ENCODE assay signal across 10 cellular contexts in the genomic region with DNA sequence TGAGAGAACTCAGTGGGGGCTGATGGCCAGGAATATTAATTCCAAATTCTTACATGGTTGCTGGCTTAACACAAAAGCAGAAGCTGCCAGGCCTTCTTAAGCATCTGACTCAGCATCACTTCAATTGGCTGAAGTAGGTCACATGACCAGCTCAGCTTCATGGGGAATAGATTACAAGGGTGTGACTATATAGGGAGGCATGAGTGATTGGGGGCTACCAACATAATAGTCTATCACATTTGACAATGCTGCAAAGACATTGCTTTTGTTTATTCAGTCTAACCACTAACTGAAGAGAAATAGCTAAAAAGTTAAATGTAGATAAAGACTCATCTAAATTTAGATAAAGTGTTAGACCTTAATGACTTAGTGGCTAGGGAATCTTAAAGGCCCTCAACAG.
DNase-seq lines count a peak whose midpoint lies in the region; ATAC-seq and TF ChIP-seq lines count a peak whose summit lies in the region.
"Had no signal": no experiment of that assay in that cellular context is flagged by ENCODE, and none has a peak within 500 bp of the region (broad histone marks: within the 10 kb centered on the region; RNA-seq: fewer than 3 reads in every experiment).

No MANE protein-coding gene starts in this region.

- H3K9me3 Mint-ChIP-seq in H9: no peaks in the 10 kb centered on the region
- peaks cover 0 to 4% (median 0%) of the 10 kb centered on the region in 5 donors for H3K9me3 Mint-ChIP-seq in CD8-positive, alpha-beta memory T cell
- H3K9me3 Mint-ChIP-seq in activated CD4-positive, alpha-beta T cell treated with anti-CD3 and anti-CD28 coated beads for 36 hours (ENCODE audit: low read depth): no peaks in the 10 kb centered on the region
- H3K9me3 Mint-ChIP-seq: central memory CD8-positive, alpha-beta T cell had no signal

- no peak overlapping the region for H3K4ac ChIP-seq in H9 (ENCODE audit: low read depth, low read length)

- TF ChIP-seq CTCF in H9 (conservative IDR thresholded peaks at IDR 0.05) (no peak), fibroblast of the aortic adventitia (IDR thresholded peaks at IDR 0.05; ENCODE audit: insufficient read depth, low read length) (no peak), gastroesophageal sphincter (IDR thresholded peaks at IDR 0.05) (no peak)

- H3K4me3 ChIP-seq in fibroblast of the aortic adventitia (ENCODE audit: low read depth, low read length) (no peak overlapping the region), gastroesophageal sphincter (no peak overlapping the region)
- H3K4me3 ChIP-seq in CD8-positive, alpha-beta memory T cell (ENCODE audit: low read length): no peak overlapping the region

- no peaks in the 10 kb centered on the region for H3K9me3 ChIP-seq in H9 (ENCODE audit: control insufficient read depth, low read depth, low read length)
- H3K9me3 ChIP-seq in gastroesophageal sphincter: peaks cover 0 to 11% (median 0%) of the 10 kb centered on the region in 3 donors
- no peaks in the 10 kb centered on the region for H3K9me3 ChIP-seq in CD8-positive, alpha-beta memory T cell (ENCODE audit: low read length)

- CTCF ChIA-PET in CD8-positive, alpha-beta memory T cell (lab: Charles Lee): no interaction called here
- CTCF ChIA-PET in activated CD4-positive, alpha-beta T cell treated with anti-CD3 and anti-CD28 coated beads for 36 hours (lab: Charles Lee): no interaction called here

- no peak overlapping the region for H3K9ac ChIP-seq in H9 (ENCODE audit: extremely low read depth, insufficient read length, low read length)

- H2BK20ac ChIP-seq in H9 (ENCODE audit: low read depth, low read length, poor library complexity, severe bottlenecking): no peak overlapping the region

- no peak for TF ChIP-seq EP300 in gastroesophageal sphincter (IDR thresholded peaks at IDR 0.05)

- H3K4me1 ChIP-seq in H9 (ENCODE audit: insufficient read depth, low read length): no peaks in the 10 kb centered on the region
- peaks cover 8 to 28% (median 15%) of the 10 kb centered on the region in 3 donors for H3K4me1 ChIP-seq in gastroesophageal sphincter
- H3K4me1 ChIP-seq in CD8-positive, alpha-beta memory T cell (ENCODE audit: insufficient read depth, low read length): no peaks in the 10 kb centered on the region

- no peak overlapping the region for H4K5ac ChIP-seq in H9 (ENCODE audit: insufficient read length, low read depth, low read length)

- H3K27ac Mint-ChIP-seq in H9: peak overlapping the region in 1 of 3 experiments; percentile 65; a peak in 1 of 7 replicates
- H3K27ac Mint-ChIP-seq in CD8-positive, alpha-beta memory T cell: no peak overlapping the region
- H3K27ac Mint-ChIP-seq in activated CD4-positive, alpha-beta T cell treated with anti-CD3 and anti-CD28 coated beads for 36 hours: no peak overlapping the region

- H3K27me3 ChIP-seq in H9 (ENCODE audit: insufficient read depth, low read length) (no peaks in the 10 kb centered on the region), gastroesophageal sphincter (no peaks in the 10 kb centered on the region)
- no peaks in the 10 kb centered on the region for H3K27me3 ChIP-seq in CD8-positive, alpha-beta memory T cell (ENCODE audit: insufficient read depth, low read length, poor library complexity, severe bottlenecking)

- no peaks in the 10 kb centered on the region for H3K23me2 ChIP-seq in H9 (ENCODE audit: insufficient read length, low read depth, low read length, poor library complexity, severe bottlenecking)

- peak overlapping the region; percentile 36 for H2AFZ ChIP-seq in H9 (ENCODE audit: low read length)

- no peaks in the 10 kb centered on the region for H3K79me2 ChIP-seq in H9 (ENCODE audit: insufficient read depth, low read length)

- peaks cover 6 to 7% of the 10 kb centered on the region in 2 experiments; a peak in 2 of 4 replicates for H3K4me1 Mint-ChIP-seq in H9
- H3K4me1 Mint-ChIP-seq in CD8-positive, alpha-beta memory T cell: no peaks in the 10 kb centered on the region
- H3K4me1 Mint-ChIP-seq in activated CD4-positive, alpha-beta T cell treated with anti-CD3 and anti-CD28 coated beads for 36 hours: peaks cover 3% of the 10 kb centered on the region
- H3K4me1 Mint-ChIP-seq: central memory CD8-positive, alpha-beta T cell had no signal

- H4K8ac ChIP-seq in H9 (replicated peaks; ENCODE audit: insufficient read length, low read depth, low read length): no peak overlapping the region

- H2BK120ac ChIP-seq in H9 (ENCODE audit: low read depth, low read length, poor library complexity, severe bottlenecking): no peak overlapping the region

- H3K36me3 ChIP-seq in gastroesophageal sphincter: no peaks in the 10 kb centered on the region
- H3K36me3 ChIP-seq in CD8-positive, alpha-beta memory T cell (ENCODE audit: insufficient read depth, low read length): no peaks in the 10 kb centered on the region

- H3K27ac ChIP-seq in H9 (ENCODE audit: insufficient read length, low read depth, low read length): no peak overlapping the region
- no peak overlapping the region for H3K27ac ChIP-seq in gastroesophageal sphincter
- no peak overlapping the region for H3K27ac ChIP-seq in CD8-positive, alpha-beta memory T cell (ENCODE audit: low read depth, low read length)

- H3K4me2 ChIP-seq in H9 (ENCODE audit: insufficient read depth, insufficient read length, low read length): no peak overlapping the region

- no peak overlapping the region for H2AK5ac ChIP-seq in H9 (ENCODE audit: insufficient read length, low read length)

- no peak overlapping the region for H3T11ph ChIP-seq in H9 (ENCODE audit: low read length)

- intact Hi-C loops in activated CD4-positive, alpha-beta T cell treated with anti-CD3 and anti-CD28 coated beads for 36 hours (cut with DNase I, micrococcal nuclease): no loop called here

- H2BK5ac ChIP-seq in H9 (ENCODE audit: insufficient read length, low read length): no peak overlapping the region

- no peaks in the 10 kb centered on the region for H3K36me3 Mint-ChIP-seq in H9 (ENCODE audit: insufficient read depth in 1 of 3, low read depth in 3 of 3)
- peaks cover 0 to 7% (median 0%) of the 10 kb centered on the region in 3 donors for H3K36me3 Mint-ChIP-seq in CD8-positive, alpha-beta memory T cell
- no peaks in the 10 kb centered on the region for H3K36me3 Mint-ChIP-seq in activated CD4-positive, alpha-beta T cell treated with anti-CD3 and anti-CD28 coated beads for 36 hours (ENCODE audit: low read depth)

- no peak overlapping the region for H3K23ac ChIP-seq in H9 (ENCODE audit: insufficient read length, low read depth, low read length)

- H3K18ac ChIP-seq in H9 (ENCODE audit: insufficient read length, low read depth, low read length): no peak overlapping the region

- no peaks in the 10 kb centered on the region for H4K20me1 ChIP-seq in H9 (ENCODE audit: control insufficient read depth, insufficient read depth, insufficient read length)

- no peak overlapping the region for H3K4me3 Mint-ChIP-seq in H9
- H3K4me3 Mint-ChIP-seq in CD8-positive, alpha-beta memory T cell: no peak overlapping the region
- H3K4me3 Mint-ChIP-seq in activated CD4-positive, alpha-beta T cell treated with anti-CD3 and anti-CD28 coated beads for 36 hours: no peak overlapping the region
- H3K4me3 Mint-ChIP-seq: central memory CD8-positive, alpha-beta T cell had no signal

- no peak overlapping the region for H3K14ac ChIP-seq in H9 (ENCODE audit: insufficient read depth, low read length)

- H3K56ac ChIP-seq in H9 (ENCODE audit: insufficient read length, low read depth, low read length): no peak overlapping the region

- peak; percentile 48 for DNase-seq in AG08396 (ENCODE audit: low spot score)
- no peak for DNase-seq in H9
- peak; percentile 90 for DNase-seq in fibroblast of the aortic adventitia (ENCODE audit: low read depth)
- DNase-seq in CD8-positive, alpha-beta memory T cell: no peak
- DNase-seq in activated naive CD4-positive, alpha-beta T cell treated with Interleukin-2 at 50 U/mL for 16 hours: no peak
- DNase-seq in activated CD4-positive, alpha-beta T cell treated with anti-CD3 and anti-CD28 coated beads for 36 hours: no peak
- DNase-seq: activated CD8-positive, alpha-beta memory T cell treated with anti-CD3 and anti-CD28 coated beads for 24 hours had no signal

- H3K27me3 Mint-ChIP-seq in H9 (ENCODE audit: low read depth): no peaks in the 10 kb centered on the region
- H3K27me3 Mint-ChIP-seq in CD8-positive, alpha-beta memory T cell: no peaks in the 10 kb centered on the region
- H3K27me3 Mint-ChIP-seq in activated CD4-positive, alpha-beta T cell treated with anti-CD3 and anti-CD28 coated beads for 36 hours: no peaks in the 10 kb centered on the region
- H3K27me3 Mint-ChIP-seq: central memory CD8-positive, alpha-beta T cell had no signal

- no peak overlapping the region for H2BK15ac ChIP-seq in H9 (ENCODE audit: low read depth, low read length)

- POLR2A ChIA-PET in CD8-positive, alpha-beta memory T cell (lab: Charles Lee): no interaction called here
- POLR2A ChIA-PET in activated CD4-positive, alpha-beta T cell treated with anti-CD3 and anti-CD28 coated beads for 36 hours (lab: Charles Lee): no interaction called here

- no peaks in the 10 kb centered on the region for H3K79me1 ChIP-seq in H9 (ENCODE audit: insufficient read depth, low read depth, low read length, poor library complexity, severe bottlenecking)

- H2BK12ac ChIP-seq in H9 (ENCODE audit: insufficient read length, low read depth, low read length): no peak overlapping the region

- ATAC-seq in SK-N-SH treated with all-trans-retinoic acid at 6 μM for 48 hours: peak; percentile 52; the same call in 1 of the 3 replicates
- ATAC-seq in gastroesophageal sphincter: no peak
- no peak for ATAC-seq in activated CD4-positive, alpha-beta T cell treated with anti-CD3 and anti-CD28 coated beads for 36 hours

- TF ChIP-seq POLR2A in gastroesophageal sphincter (IDR thresholded peaks at IDR 0.05): no peak

- no peak overlapping the region for H4K91ac ChIP-seq in H9 (ENCODE audit: insufficient read length, low read depth, low read length)

TF ChIP-seq in SK-N-SH treated with all-trans-retinoic acid at 6 μM for 48 hours, 23 proteins besides CTCF, POLR2A, EP300 and RAD21:
- no peak for TF ChIP-seq OSR1 (CRISPR knock-in tag; IDR thresholded peaks at IDR 0.05)
TF ChIP-seq in SK-N-SH treated with all-trans-retinoic acid at 6 μM for 48 hours: peak in this region for 0.

Comparison
In these comparisons a context has a peak if more than half of its experiments do, and no peak if none do; other contexts are left out.
1. DNase-seq: peak in AG08396 (single experiment) and fibroblast of the aortic adventitia (single experiment); none in H9 (single experiment), CD8-positive, alpha-beta memory T cell (0 of 5), activated naive CD4-positive, alpha-beta T cell treated with Interleukin-2 at 50 U/mL for 16 hours (single experiment) and activated CD4-positive, alpha-beta T cell treated with anti-CD3 and anti-CD28 coated beads for 36 hours (single experiment).